Comparison of ENCODE assay signal across 1 cellular context in the genomic region with DNA sequence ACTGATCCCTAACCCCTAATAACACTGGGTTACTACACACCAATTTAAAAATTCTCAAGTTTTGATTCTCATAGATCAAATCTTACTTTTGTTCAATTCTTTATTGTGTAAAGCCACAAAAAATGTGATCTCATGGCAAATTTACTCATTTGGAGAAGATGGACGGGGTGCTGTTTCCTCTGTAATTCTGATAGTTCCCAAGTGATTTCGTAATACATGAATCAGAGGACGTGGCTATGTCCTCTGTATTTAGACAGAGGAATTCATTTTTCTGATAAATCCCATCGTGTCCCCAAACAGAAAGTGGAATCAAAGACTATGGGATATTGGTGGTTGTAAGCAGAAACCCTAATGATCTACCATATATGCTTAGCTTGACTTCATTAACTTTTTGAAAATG.
TF ChIP-seq lines count a peak whose summit lies in the region.

No MANE protein-coding gene starts in this region.

TF ChIP-seq in SK-N-SH treated with all-trans-retinoic acid at 6 μM for 48 hours, 23 proteins besides CTCF, POLR2A, EP300 and RAD21 (continued from another document):
- TF ChIP-seq, protein P1, sequence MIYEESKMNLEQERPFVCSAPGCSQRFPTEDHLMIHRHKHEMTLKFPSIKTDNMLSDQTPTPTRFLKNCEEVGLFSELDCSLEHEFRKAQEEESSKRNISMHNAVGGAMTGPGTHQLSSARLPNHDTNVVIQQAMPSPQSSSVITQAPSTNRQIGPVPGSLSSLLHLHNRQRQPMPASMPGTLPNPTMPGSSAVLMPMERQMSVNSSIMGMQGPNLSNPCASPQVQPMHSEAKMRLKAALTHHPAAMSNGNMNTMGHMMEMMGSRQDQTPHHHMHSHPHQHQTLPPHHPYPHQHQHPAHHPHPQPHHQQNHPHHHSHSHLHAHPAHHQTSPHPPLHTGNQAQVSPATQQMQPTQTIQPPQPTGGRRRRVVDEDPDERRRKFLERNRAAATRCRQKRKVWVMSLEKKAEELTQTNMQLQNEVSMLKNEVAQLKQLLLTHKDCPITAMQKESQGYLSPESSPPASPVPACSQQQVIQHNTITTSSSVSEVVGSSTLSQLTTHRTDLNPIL (CRISPR knock-in tag; IDR thresholded peaks at IDR 0.05; ENCODE audit: low read depth) = no peak
TF ChIP-seq in SK-N-SH treated with all-trans-retinoic acid at 6 μM for 48 hours: peak in this region for 0.
